ENCODE assay signal across 22 cellular contexts in genomic region chr4:184769285-184769825, GRCh38.
"Had no signal": no experiment of that assay in that cellular context is flagged by ENCODE, and none has a peak within 500 bp of the region (broad histone marks: within the 10 kb centered on the region; RNA-seq: fewer than 3 reads in every experiment).

No MANE protein-coding gene starts in this region.

- DNase-seq: activated CD4-positive, alpha-beta T cell treated with anti-CD3 and anti-CD28 coated beads, Interleukin-2, amount 10 ng/mL, durations not matched to agents 24 days and 14 days; activated CD8-positive, alpha-beta T cell treated with anti-CD3 and anti-CD28 coated beads, Interleukin-2, amount 10 ng/mL, durations not matched to agents 7 days and 5 days; activated effector memory CD4-positive, alpha-beta T cell treated with anti-CD3 and anti-CD28 coated beads, Interleukin-2, amount 50 U/mL, for 16 hours; activated naive CD4-positive, alpha-beta T cell treated with anti-CD3 and anti-CD28 coated beads, Interleukin-2, amount 50 U/mL, for 16 hours; activated T-cell treated with anti-CD3 and anti-CD28 coated beads, Interleukin-2, amount 50 U/mL, for 4 hours; effector CD8-positive, alpha-beta T cell; esophagus squamous epithelium; nucleus accumbens; posterior cingulate gyrus; stimulated activated naive CD8-positive, alpha-beta T cell treated with anti-CD3 and anti-CD28 coated beads, Interleukin-15, Interleukin-2, amounts not matched to agents 100 U/mL and 50 U/mL, for 24 hours; substantia nigra; tibial artery had no signal

- H3K4me1 ChIP-seq: esophagus squamous epithelium, tibial artery had no signal

- H3K27ac ChIP-seq: esophagus squamous epithelium, hepatocyte, tibial artery had no signal

- H3K9me3 Mint-ChIP-seq: activated CD4-positive, alpha-beta T cell treated with anti-CD3 and anti-CD28 coated beads, Interleukin-2, amount 10 ng/mL, durations not matched to agents 24 days and 14 days; activated T-cell treated with anti-CD3 and anti-CD28 coated beads, Interleukin-2, amount 50 U/mL, for 4 hours; dendritic cell treated with granulocyte-macrophage colony-stimulating factor and Interleukin-4, amounts not matched to agents 40 ng/mL and 50 ng/mL, for 4 days; nephron; T-helper 2 cell treated with Interferon-gamma antibody and Interleukin-4, amounts not matched to agents 5 μg/mL and 100 μg/mL, for 36 hours; WTC11 had no signal

- H3K4me3 Mint-ChIP-seq: activated CD4-positive, alpha-beta T cell treated with anti-CD3 and anti-CD28 coated beads, Interleukin-2, amount 10 ng/mL, durations not matched to agents 24 days and 14 days; activated CD8-positive, alpha-beta T cell treated with anti-CD3 and anti-CD28 coated beads, Interleukin-2, amount 10 ng/mL, durations not matched to agents 7 days and 5 days; activated T-cell treated with anti-CD3 and anti-CD28 coated beads, Interleukin-2, amount 50 U/mL, for 4 hours; dendritic cell treated with granulocyte-macrophage colony-stimulating factor and Interleukin-4, amounts not matched to agents 40 ng/mL and 50 ng/mL, for 4 days; nephron; T-helper 2 cell treated with Interferon-gamma antibody and Interleukin-4, amounts not matched to agents 5 μg/mL and 100 μg/mL, for 36 hours; WTC11 had no signal

- FAIRE-seq: astrocyte, bronchial epithelial cell, endothelial cell of umbilical vein, TTC549 had no signal

- H3K9me3 ChIP-seq: esophagus squamous epithelium, tibial artery had no signal

- H3K27me3 ChIP-seq: esophagus squamous epithelium, hepatocyte, tibial artery had no signal

- H3K36me3 Mint-ChIP-seq: WTC11 had no signal

- H3K27ac Mint-ChIP-seq: activated CD4-positive, alpha-beta T cell treated with anti-CD3 and anti-CD28 coated beads, Interleukin-2, amount 10 ng/mL, durations not matched to agents 24 days and 14 days; activated CD8-positive, alpha-beta T cell treated with anti-CD3 and anti-CD28 coated beads, Interleukin-2, amount 10 ng/mL, durations not matched to agents 7 days and 5 days; dendritic cell treated with granulocyte-macrophage colony-stimulating factor and Interleukin-4, amounts not matched to agents 40 ng/mL and 50 ng/mL, for 4 days; nephron; T-helper 2 cell treated with Interferon-gamma antibody and Interleukin-4, amounts not matched to agents 5 μg/mL and 100 μg/mL, for 36 hours; WTC11 had no signal

- H3K27me3 Mint-ChIP-seq: activated CD4-positive, alpha-beta T cell treated with anti-CD3 and anti-CD28 coated beads, Interleukin-2, amount 10 ng/mL, durations not matched to agents 24 days and 14 days; dendritic cell treated with granulocyte-macrophage colony-stimulating factor and Interleukin-4, amounts not matched to agents 40 ng/mL and 50 ng/mL, for 4 days had no signal

- H3K4me1 Mint-ChIP-seq: activated CD4-positive, alpha-beta T cell treated with anti-CD3 and anti-CD28 coated beads, Interleukin-2, amount 10 ng/mL, durations not matched to agents 24 days and 14 days; WTC11 had no signal

- H3K4me3 ChIP-seq: esophagus squamous epithelium, hepatocyte, lung, tibial artery had no signal

- ATAC-seq: activated CD8-positive, alpha-beta T cell treated with anti-CD3 and anti-CD28 coated beads, Interleukin-2, amount 10 ng/mL, durations not matched to agents 7 days and 5 days; activated T-cell treated with anti-CD3 and anti-CD28 coated beads, Interleukin-2, amount 50 U/mL, for 4 hours; stimulated activated naive CD8-positive, alpha-beta T cell treated with anti-CD3 and anti-CD28 coated beads, Interleukin-15, Interleukin-2, amounts not matched to agents 100 U/mL and 50 U/mL, for 24 hours; WTC11 had no signal
